Comparison of ENCODE assay signal across 2 cellular contexts in genomic region chr19:36973844-36974195, GRCh38.
TF ChIP-seq lines count a peak whose summit lies in the region.

No MANE protein-coding gene starts in this region.

TF ChIP-seq in liver, 16 proteins besides CTCF, POLR2A, EP300 and RAD21 (continued from another document):
- TF ChIP-seq FOXA1 (IDR thresholded peaks at IDR 0.05) (no peak), FOXA2 (IDR thresholded peaks at IDR 0.05) (no peak), ZBTB33 (IDR thresholded peaks at IDR 0.05) (no peak), GABPA (IDR thresholded peaks at IDR 0.05 in 1 of 2, conservative IDR thresholded peaks at IDR 0.05 in 1 of 2) (no peak), HNF4A (conservative IDR thresholded peaks at IDR 0.05) (no peak), JUND (IDR thresholded peaks at IDR 0.05) (no peak), REST (IDR thresholded peaks at IDR 0.05) (no peak), ATF3 (IDR thresholded peaks at IDR 0.05) (no peak), SP1 (IDR thresholded peaks at IDR 0.05) (no peak), MAX (IDR thresholded peaks at IDR 0.05) (no peak), YY1 (IDR thresholded peaks at IDR 0.05) (no peak)

TF ChIP-seq in HepG2, 621 proteins besides CTCF, POLR2A, EP300 and RAD21:
- no peak for TF ChIP-seq ZNF687 (CRISPR knock-in tag; IDR thresholded peaks at IDR 0.05)
- TF ChIP-seq ZNF232 (CRISPR knock-in tag; IDR thresholded peaks at IDR 0.05; ENCODE audit: borderline replicate concordance), result no peak
- TF ChIP-seq ZNF782 (CRISPR knock-in tag; IDR thresholded peaks at IDR 0.05; ENCODE audit: borderline replicate concordance), result no peak
- no peak for TF ChIP-seq ZFP36L1 (CRISPR knock-in tag; IDR thresholded peaks at IDR 0.05)
- no peak for TF ChIP-seq RERE (CRISPR knock-in tag; IDR thresholded peaks at IDR 0.05; ENCODE audit: low read depth)
